19 cellular contexts compared by ENCODE assay signal in the genomic region with DNA sequence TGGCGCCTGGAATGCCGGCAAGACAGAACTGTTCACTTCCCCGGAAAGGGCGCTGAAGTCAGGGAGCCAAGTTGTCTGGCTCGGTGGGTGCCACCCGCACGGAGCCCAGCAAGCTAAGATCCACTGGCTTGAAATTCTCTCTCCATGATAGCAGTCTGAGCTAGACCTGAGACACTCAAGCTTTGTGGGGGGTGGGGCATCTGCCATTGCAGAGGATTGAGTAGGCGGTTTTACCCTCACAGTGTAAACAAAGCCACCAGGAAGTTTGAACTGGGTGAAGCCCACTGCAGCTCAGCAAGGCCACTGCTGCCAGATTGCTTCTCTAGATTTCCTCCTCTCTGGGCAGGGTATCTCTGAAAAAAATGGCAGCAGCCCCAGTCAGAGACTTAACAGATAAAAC.
A peak's percentile ranks its signal among the peaks of the same experiment; 100 is the strongest.
DNase-seq lines count a peak whose midpoint lies in the region; ATAC-seq, FAIRE-seq and TF ChIP-seq lines count a peak whose summit lies in the region.
"Had no signal": no experiment of that assay in that cellular context is flagged by ENCODE, and none has a peak within 500 bp of the region (broad histone marks: within the 10 kb centered on the region; RNA-seq: fewer than 3 reads in every experiment).

No MANE protein-coding gene starts in this region.

- no peak overlapping the region for H3K9ac ChIP-seq in HUES6 (ENCODE audit: low read length)
- H3K9ac ChIP-seq in H1 (replicated peaks in 1 of 4; ENCODE audit: extremely low read depth in 1 of 4, low read depth in 3 of 4, low read length in 3 of 4) = no peak overlapping the region
- H3K9ac ChIP-seq in mesendoderm (ENCODE audit: low read length) = no peak overlapping the region
- H3K9ac ChIP-seq: BLaER1 treated with 17β-estradiol and CSF1 and Interleukin-3, amounts not matched to agents 10 nM and 100 nM; GM23248 had no signal

- H3K9me2 ChIP-seq in GM23338 (ENCODE audit: insufficient read depth) = no peaks in the 10 kb centered on the region

- H3K27me3 ChIP-seq in GM23338 (ENCODE audit: insufficient read depth) = no peaks in the 10 kb centered on the region
- no peaks in the 10 kb centered on the region for H3K27me3 ChIP-seq in HUES6 (ENCODE audit: control insufficient read depth, insufficient read depth, low read length)
- H3K27me3 ChIP-seq in H1 (replicated peaks in 1 of 4; ENCODE audit: control insufficient read depth in 3 of 4, extremely low read depth in 1 of 4, insufficient read depth in 3 of 4, low read length in 3 of 4) = no peaks in the 10 kb centered on the region
- no peaks in the 10 kb centered on the region for H3K27me3 ChIP-seq in mesendoderm (ENCODE audit: insufficient read depth, low read length, poor library complexity)
- H3K27me3 ChIP-seq: BLaER1 treated with 17β-estradiol and CSF1 and Interleukin-3, amounts not matched to agents 10 nM and 100 nM; Peyer's patch had no signal

- DNase-seq in GM23338 (ENCODE audit: low spot score) (peak; percentile 28), H1 (ENCODE audit: low read depth in 1 of 2, low spot score in 2 of 2) (no peak), mesendoderm (peak; percentile 39), anterior cingulate cortex (lab: John Stamatoyannopoulos, UW) (no peak), EL (no peak), NCI-H1694 treated with DMSO at 0.1 percent for 48 hours (lab: John Stamatoyannopoulos, UW) (no peak)
- DNase-seq: CD8-positive, alpha-beta T cell; DMS79; GM23248; NCI-H1417 treated with DMSO at 0.1 percent for 48 hours; NCI-H1930; NCI-H2171; NK-92 treated with Interleukin-12 subunit alpha and Interleukin-12 subunit beta, amount 100 ng/mL, for 24 hours; Peyer's patch; Right ventricle myocardium superior had no signal

- FAIRE-seq in H1 (lab: Jason Lieb, UNC) = no peak
- FAIRE-seq: A549 had no signal

- H4K20me1 ChIP-seq in GM23338 (replicated peaks; ENCODE audit: insufficient read depth) (no peaks in the 10 kb centered on the region), H1 (replicated peaks in 1 of 2; ENCODE audit: control insufficient read depth in 1 of 2, insufficient read depth in 2 of 2, low read length in 2 of 2) (no peaks in the 10 kb centered on the region)
- H4K20me1 ChIP-seq: BLaER1 treated with 17β-estradiol and CSF1 and Interleukin-3, amounts not matched to agents 10 nM and 100 nM had no signal

- 0 out of 2 replicates have a peak overlapping the region, but pooled peaks have one; percentile 5 for H4K8ac ChIP-seq in H1 (ENCODE audit: extremely low read depth, insufficient read depth, low read length)
- no peak overlapping the region for H4K8ac ChIP-seq in mesendoderm (ENCODE audit: low read depth, low read length)

- peaks cover 4% of the 10 kb centered on the region for H3K27me3 Mint-ChIP-seq in GM23338 (ENCODE audit: insufficient read depth, low read depth, poor library complexity)

- H3K79me2 ChIP-seq in GM23338 (replicated peaks; ENCODE audit: insufficient read depth) (no peaks in the 10 kb centered on the region), H1 (ENCODE audit: control insufficient read depth in 1 of 2, insufficient read depth in 2 of 2, low read length in 2 of 2) (no peaks in the 10 kb centered on the region), mesendoderm (ENCODE audit: control insufficient read depth, insufficient read depth, low read length) (no peaks in the 10 kb centered on the region)

- H2AFZ ChIP-seq in GM23338 (peak overlapping the region; percentile 86), H1 (ENCODE audit: low read length) (peak overlapping the region; percentile 6; the same call in 1 of the 2 replicates)
- H2AFZ ChIP-seq: GM23248 had no signal

- H3K4ac ChIP-seq in H1 (replicated peaks; ENCODE audit: insufficient read length, low read depth, low read length) = no peak overlapping the region
- no peak overlapping the region for H3K4ac ChIP-seq in mesendoderm (ENCODE audit: low read depth, low read length)

- H3K4me2 ChIP-seq in GM23338 (no peak overlapping the region), H1 (ENCODE audit: insufficient read depth in 1 of 2, low read depth in 2 of 2, low read length in 2 of 2) (no peak overlapping the region), mesendoderm (ENCODE audit: low read length) (no peak overlapping the region)
- H3K4me2 ChIP-seq: A549; BLaER1 treated with 17β-estradiol and CSF1 and Interleukin-3, amounts not matched to agents 10 nM and 100 nM had no signal

- H3K4me1 ChIP-seq in GM23338 (ENCODE audit: insufficient read depth) (0 out of 2 replicates have a peak, but pooled peaks cover 4% of the 10 kb centered on the region), HUES6 (ENCODE audit: control insufficient read depth, insufficient read depth, low read length) (peaks cover 13% of the 10 kb centered on the region), H1 (replicated peaks in 1 of 4; ENCODE audit: control insufficient read depth in 3 of 4, insufficient read depth in 4 of 4, low read length in 3 of 4) (peaks cover 0 to 4% (median 0%) of the 10 kb centered on the region in 4 experiments; a peak in 2 of 7 replicates), mesendoderm (ENCODE audit: control insufficient read depth, low read depth, low read length) (no peaks in the 10 kb centered on the region)
- H3K4me1 ChIP-seq: A549; BLaER1 treated with 17β-estradiol and CSF1 and Interleukin-3, amounts not matched to agents 10 nM and 100 nM; Peyer's patch had no signal

- H3K18ac ChIP-seq in H1 (ENCODE audit: extremely low read depth, low read length) = no peak overlapping the region
- H3K18ac ChIP-seq in mesendoderm (ENCODE audit: low read length) = no peak overlapping the region

- no peak overlapping the region for H4K91ac ChIP-seq in H1 (replicated peaks; ENCODE audit: insufficient read length, low read length)

- H3F3A ChIP-seq in GM23338 (replicated peaks; ENCODE audit: low read depth) = no peaks in the 10 kb centered on the region

- no peak overlapping the region for H3K56ac ChIP-seq in H1 (replicated peaks; ENCODE audit: insufficient read length, low read depth, low read length)
- no peak overlapping the region for H3K56ac ChIP-seq in mesendoderm (ENCODE audit: low read length)

- H3K36me3 Mint-ChIP-seq in GM23338 (ENCODE audit: low read depth) = no peaks in the 10 kb centered on the region
- H3K36me3 Mint-ChIP-seq: CD8-positive, alpha-beta T cell had no signal

- 92% methylated on average over 8 of the region's 8 CpGs; no CpG with 5 or more reads in 1 of the 2 experiments for WGBS in H1 (ENCODE audit: extremely low coverage in 1 of 2, insufficient coverage in 1 of 2, insufficient read length in 1 of 2, insufficient replicate concordance in 2 of 2, low coverage in 1 of 2, low lambda C conversion rate in 2 of 2, missing lambda C conversion rate in 1 of 2), 2 experiments
- no CpG with 5 or more reads among the region's 8 CpGs for WGBS in mesendoderm (ENCODE audit: extremely low coverage, insufficient coverage, low lambda C conversion rate)

- POLR2A ChIA-PET in H1 (lab: Charles Lee; ENCODE audit: partially characterized antibody) = no interaction called here

- H3K27ac ChIP-seq in GM23338 (ENCODE audit: low read depth) (no peak overlapping the region), HUES6 (ENCODE audit: low read depth, low read length) (no peak overlapping the region), H1 (ENCODE audit: low read depth, low read length) (no peak overlapping the region; the same call in 1 of the 2 replicates), mesendoderm (ENCODE audit: low read depth, low read length) (no peak overlapping the region)
- H3K27ac ChIP-seq: A549; BLaER1 treated with 17β-estradiol and CSF1 and Interleukin-3, amounts not matched to agents 10 nM and 100 nM; GM23248; Peyer's patch had no signal

- H2BK20ac ChIP-seq in H1 (ENCODE audit: low read length) = no peak overlapping the region

- H3K23ac ChIP-seq in H1 (ENCODE audit: insufficient read length) = no peak overlapping the region
- H3K23ac ChIP-seq in mesendoderm (ENCODE audit: low read length) = no peak overlapping the region

- H2BK120ac ChIP-seq in H1 (replicated peaks; ENCODE audit: low read depth, low read length) (no peak overlapping the region), mesendoderm (ENCODE audit: low read depth, low read length) (no peak overlapping the region)

- H2BK15ac ChIP-seq in H1 (ENCODE audit: low read length) (no peak overlapping the region), mesendoderm (replicated peaks; ENCODE audit: low read depth) (no peak overlapping the region)

- TF ChIP-seq CTCF in GM23338 (conservative IDR thresholded peaks at IDR 0.05; ENCODE audit: low read depth in 2 of 2) (no peak), H1 (IDR thresholded peaks at IDR 0.05; ENCODE audit: control extremely low read depth in 1 of 3, insufficient read depth in 1 of 3, low read depth in 1 of 3, low read length in 3 of 3) (no peak)

- no peak overlapping the region for H3K4me3 ChIP-seq in GM23338
- peak overlapping the region; percentile 20; the same call in 1 of the 2 replicates for H3K4me3 ChIP-seq in HUES6 (ENCODE audit: low read depth, low read length)
- H3K4me3 ChIP-seq in H1 (ENCODE audit: extremely low read depth in 1 of 4, insufficient read depth in 2 of 4, low read depth in 3 of 4, low read length in 4 of 4) = no peak overlapping the region
- H3K4me3 ChIP-seq in mesendoderm (ENCODE audit: low read length) = no peak overlapping the region
- H3K4me3 ChIP-seq: A549; BLaER1 treated with 17β-estradiol and CSF1 and Interleukin-3, amounts not matched to agents 10 nM and 100 nM; GM23248; Peyer's patch had no signal

- CTCF ChIA-PET in H1 (lab: Charles Lee; ENCODE audit: partially characterized antibody) = interaction anchor here (2.0 kb wide), 1 partner anchor 76 kb away, joined by 4 read pairs; no protein-coding TSS in a partner anchor

- H3K14ac ChIP-seq in H1 (ENCODE audit: insufficient read length) = no peak overlapping the region

- no peaks in the 10 kb centered on the region for H3K9me3 ChIP-seq in HUES6 (ENCODE audit: control insufficient read depth, insufficient read depth, low read depth, low read length)
- no peaks in the 10 kb centered on the region for H3K9me3 ChIP-seq in H1 (ENCODE audit: insufficient read depth in 2 of 2, low read depth in 1 of 2, low read length in 1 of 2)
- H3K9me3 ChIP-seq: A549; BLaER1 treated with 17β-estradiol and CSF1 and Interleukin-3, amounts not matched to agents 10 nM and 100 nM; Peyer's patch had no signal

- H3K9me3 Mint-ChIP-seq in GM23338 = no peaks in the 10 kb centered on the region; the same call in 2 of the 3 replicates

- H2BK5ac ChIP-seq in H1 (ENCODE audit: low read depth, low read length) = no peak overlapping the region
- no peak overlapping the region for H2BK5ac ChIP-seq in mesendoderm (ENCODE audit: low read length)

- H3K27ac Mint-ChIP-seq in GM23338 = no peak overlapping the region
- H3K27ac Mint-ChIP-seq: CD8-positive, alpha-beta T cell had no signal

- peak overlapping the region; percentile 19 for H4K5ac ChIP-seq in H1 (ENCODE audit: insufficient read length, low read depth, low read length)
- no peak overlapping the region for H4K5ac ChIP-seq in mesendoderm (ENCODE audit: low read length)

- H3K36me3 ChIP-seq in GM23338 (ENCODE audit: insufficient read depth) = no peaks in the 10 kb centered on the region
- H3K36me3 ChIP-seq in HUES6 (ENCODE audit: control insufficient read depth, insufficient read depth, low read length) = no peaks in the 10 kb centered on the region
- no peaks in the 10 kb centered on the region for H3K36me3 ChIP-seq in H1 (ENCODE audit: control insufficient read depth in 2 of 4, insufficient read depth in 4 of 4, low read length in 3 of 4)
- no peaks in the 10 kb centered on the region for H3K36me3 ChIP-seq in mesendoderm (ENCODE audit: control insufficient read depth, insufficient read depth, low read length)
- H3K36me3 ChIP-seq: BLaER1 treated with 17β-estradiol and CSF1 and Interleukin-3, amounts not matched to agents 10 nM and 100 nM; Peyer's patch had no signal

- no peak for TF ChIP-seq RAD21 in H1 (IDR thresholded peaks at IDR 0.05 in 1 of 2, conservative IDR thresholded peaks at IDR 0.05 in 1 of 2; ENCODE audit: low read depth in 2 of 2, low read length in 2 of 2)

- TF ChIP-seq POLR2A in H1 (IDR thresholded peaks at IDR 0.05; ENCODE audit: control extremely low read depth in 1 of 2, low read depth in 2 of 2, low read length in 2 of 2) = no peak

- H3K4me3 Mint-ChIP-seq in GM23338 = no peak overlapping the region
- H3K4me3 Mint-ChIP-seq: CD8-positive, alpha-beta T cell had no signal

- peaks cover 14% of the 10 kb centered on the region; the same call in 2 of the 3 replicates for H3K4me1 Mint-ChIP-seq in GM23338

- no peak overlapping the region for H2AK5ac ChIP-seq in H1 (ENCODE audit: low read depth, low read length)
- no peak overlapping the region for H2AK5ac ChIP-seq in mesendoderm (ENCODE audit: low read length)

- no peaks in the 10 kb centered on the region for H3K79me1 ChIP-seq in H1 (ENCODE audit: low read depth, low read length)
- H3K79me1 ChIP-seq in mesendoderm (ENCODE audit: low read length) = no peaks in the 10 kb centered on the region

- ATAC-seq in GM23338 (peak; percentile 53; the same call in 2 of the 3 replicates), GM19035 (IDR thresholded peaks at IDR 0.05; ENCODE audit: unreplicated experiment) (no peak)
- ATAC-seq: A549; CD8-positive, alpha-beta T cell had no signal

- no peak for TF ChIP-seq EP300 in H1 (IDR thresholded peaks at IDR 0.05; ENCODE audit: borderline replicate concordance in 1 of 2, low read depth in 2 of 2, low read length in 2 of 2)

- H2BK12ac ChIP-seq in H1 (ENCODE audit: low read depth, low read length) = no peak overlapping the region

- no peaks in the 10 kb centered on the region for H3K23me2 ChIP-seq in H1 (ENCODE audit: low read depth, low read length)

Comparison
In these comparisons a context has a peak if more than half of its experiments do, and no peak if none do; other contexts are left out.
1. DNase-seq: peak in GM23338 (single experiment) and mesendoderm (single experiment); none in H1 (0 of 2), anterior cingulate cortex (0 of 58), EL (single experiment) and NCI-H1694 treated with DMSO at 0.1 percent for 48 hours (single experiment).